ENCODE assay signal across 10 cellular contexts in the genomic region with DNA sequence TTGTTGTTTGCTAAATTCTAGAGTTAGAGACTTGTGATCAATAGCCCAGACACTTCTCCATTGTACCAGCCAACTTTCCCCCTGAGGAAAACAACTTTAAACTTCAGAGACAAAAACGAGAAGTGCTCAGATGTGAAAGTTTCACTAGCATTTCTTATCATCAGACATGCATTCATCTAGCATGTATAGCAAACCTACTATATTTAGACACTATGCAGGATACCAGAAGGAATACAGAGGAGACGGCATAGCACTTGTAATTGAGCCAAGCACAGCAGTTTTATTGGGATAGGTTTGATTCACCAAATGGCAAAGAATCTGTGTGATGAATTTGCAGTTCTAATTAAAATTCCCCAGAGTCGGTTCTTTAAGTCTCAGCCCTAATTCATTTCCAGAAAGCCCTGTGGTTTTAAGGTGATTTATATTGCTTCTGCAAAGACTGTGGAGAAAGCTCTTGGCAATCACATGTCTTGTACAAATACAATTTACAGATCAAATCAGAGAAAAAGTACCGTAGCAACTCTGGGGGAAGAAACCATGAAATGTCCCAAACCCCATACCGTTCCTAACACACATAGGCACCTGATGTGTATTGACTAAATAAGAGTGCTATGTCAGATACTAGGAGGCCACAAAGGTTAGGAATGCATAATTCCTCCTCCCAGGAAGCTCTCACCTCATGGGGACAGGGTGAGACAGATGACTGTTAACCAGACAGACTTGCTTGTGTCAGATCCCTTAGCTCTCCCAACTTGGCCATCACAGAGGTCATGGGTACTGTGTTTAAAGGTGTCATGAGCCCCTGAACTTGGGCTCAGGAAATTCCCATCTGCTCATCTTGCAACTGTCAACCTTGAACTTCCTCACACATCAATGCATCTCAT.
A peak's percentile ranks its signal among the peaks of the same experiment; 100 is the strongest.
DNase-seq lines count a peak whose midpoint lies in the region; ATAC-seq and TF ChIP-seq lines count a peak whose summit lies in the region.
"Had no signal": no experiment of that assay in that cellular context is flagged by ENCODE, and none has a peak within 500 bp of the region (broad histone marks: within the 10 kb centered on the region; RNA-seq: fewer than 3 reads in every experiment).

No MANE protein-coding gene starts in this region.

- H3K4me3 Mint-ChIP-seq in activated CD8-positive, alpha-beta T cell treated with anti-CD3 and anti-CD28 coated beads for 36 hours: no peak overlapping the region
- no peak overlapping the region for H3K4me3 Mint-ChIP-seq in activated CD8-positive, alpha-beta T cell treated with anti-CD3 and anti-CD28 coated beads, Interleukin-2, amount 10 ng/mL, durations not matched to agents 7 days and 5 days
- H3K4me3 Mint-ChIP-seq in stimulated activated effector memory CD8-positive, alpha-beta T cell treated with anti-CD3 and anti-CD28 coated beads, Interleukin-12 subunit alpha, Interleukin-12 subunit beta, amount 100 ng/mL, for 72 hours: no peak overlapping the region
- no peak overlapping the region for H3K4me3 Mint-ChIP-seq in Calu3 (ENCODE audit: low read depth, unreplicated experiment)

- peak overlapping the region; percentile 18 for H3K27ac Mint-ChIP-seq in activated CD8-positive, alpha-beta T cell treated with anti-CD3 and anti-CD28 coated beads for 36 hours
- H3K27ac Mint-ChIP-seq in activated CD8-positive, alpha-beta T cell treated with anti-CD3 and anti-CD28 coated beads, Interleukin-2, amount 10 ng/mL, durations not matched to agents 7 days and 5 days: no peak overlapping the region
- H3K27ac Mint-ChIP-seq in stimulated activated effector memory CD8-positive, alpha-beta T cell treated with anti-CD3 and anti-CD28 coated beads, Interleukin-12 subunit alpha, Interleukin-12 subunit beta, amount 100 ng/mL, for 72 hours: no peak overlapping the region
- no peak overlapping the region for H3K27ac Mint-ChIP-seq in Calu3 (ENCODE audit: unreplicated experiment)

- ATAC-seq in activated CD8-positive, alpha-beta T cell treated with anti-CD3 and anti-CD28 coated beads for 36 hours: peak; percentile 51
- ATAC-seq in activated CD8-positive, alpha-beta T cell treated with anti-CD3 and anti-CD28 coated beads, Interleukin-2, amount 10 ng/mL, durations not matched to agents 7 days and 5 days: no peak
- peak; percentile 74 for ATAC-seq in HG02642 (IDR thresholded peaks at IDR 0.05; ENCODE audit: poor library complexity, unreplicated experiment)
- peak; percentile 78 for ATAC-seq in stimulated activated effector memory CD8-positive, alpha-beta T cell treated with anti-CD3 and anti-CD28 coated beads, Interleukin-12 subunit alpha, Interleukin-12 subunit beta, amount 100 ng/mL, for 72 hours

- H3K36me3 Mint-ChIP-seq in activated CD8-positive, alpha-beta T cell treated with anti-CD3 and anti-CD28 coated beads for 36 hours (ENCODE audit: low read depth): no peaks in the 10 kb centered on the region
- no peaks in the 10 kb centered on the region for H3K36me3 Mint-ChIP-seq in activated CD8-positive, alpha-beta T cell treated with anti-CD3 and anti-CD28 coated beads, Interleukin-2, amount 10 ng/mL, durations not matched to agents 7 days and 5 days (ENCODE audit: low read depth)
- H3K36me3 Mint-ChIP-seq in stimulated activated effector memory CD8-positive, alpha-beta T cell treated with anti-CD3 and anti-CD28 coated beads, Interleukin-12 subunit alpha, Interleukin-12 subunit beta, amount 100 ng/mL, for 72 hours: no peaks in the 10 kb centered on the region
- no peaks in the 10 kb centered on the region for H3K36me3 Mint-ChIP-seq in Calu3 (ENCODE audit: insufficient read depth, unreplicated experiment)

- CTCF ChIA-PET in activated CD8-positive, alpha-beta T cell treated with anti-CD3 and anti-CD28 coated beads for 36 hours (lab: Charles Lee): interaction anchor here (0.9 to 1.0 kb wide), 3 partner anchors 12 to 268 kb away, joined by 3 read pairs; a partner anchor contains a TSS
- CTCF ChIA-PET in activated CD8-positive, alpha-beta T cell treated with anti-CD3 and anti-CD28 coated beads, Interleukin-2, amount 10 ng/mL, durations not matched to agents 7 days and 5 days (lab: Charles Lee): interaction anchor here (1.0 to 2.1 kb wide), 2 partner anchors 9 to 79 kb away, joined by 3 to 6 read pairs; no protein-coding TSS in a partner anchor
- CTCF ChIA-PET in Calu3 (lab: Charles Lee): no interaction called here

- H3K4me1 Mint-ChIP-seq in activated CD8-positive, alpha-beta T cell treated with anti-CD3 and anti-CD28 coated beads for 36 hours (ENCODE audit: low read depth): peaks cover 49% of the 10 kb centered on the region
- peaks cover 44% of the 10 kb centered on the region for H3K4me1 Mint-ChIP-seq in activated CD8-positive, alpha-beta T cell treated with anti-CD3 and anti-CD28 coated beads, Interleukin-2, amount 10 ng/mL, durations not matched to agents 7 days and 5 days (ENCODE audit: low read depth)
- H3K4me1 Mint-ChIP-seq in stimulated activated effector memory CD8-positive, alpha-beta T cell treated with anti-CD3 and anti-CD28 coated beads, Interleukin-12 subunit alpha, Interleukin-12 subunit beta, amount 100 ng/mL, for 72 hours: peaks cover 39% of the 10 kb centered on the region
- peaks cover 8% of the 10 kb centered on the region for H3K4me1 Mint-ChIP-seq in Calu3 (ENCODE audit: low read depth, unreplicated experiment)

- no peaks in the 10 kb centered on the region for H3K9me3 Mint-ChIP-seq in activated CD8-positive, alpha-beta T cell treated with anti-CD3 and anti-CD28 coated beads for 36 hours
- H3K9me3 Mint-ChIP-seq in activated CD8-positive, alpha-beta T cell treated with anti-CD3 and anti-CD28 coated beads, Interleukin-2, amount 10 ng/mL, durations not matched to agents 7 days and 5 days (ENCODE audit: insufficient read depth): no peaks in the 10 kb centered on the region
- no peaks in the 10 kb centered on the region for H3K9me3 Mint-ChIP-seq in stimulated activated effector memory CD8-positive, alpha-beta T cell treated with anti-CD3 and anti-CD28 coated beads, Interleukin-12 subunit alpha, Interleukin-12 subunit beta, amount 100 ng/mL, for 72 hours
- H3K9me3 Mint-ChIP-seq in Calu3 (ENCODE audit: low read depth, unreplicated experiment): no peaks in the 10 kb centered on the region

- no peak for TF ChIP-seq CTCF in activated CD8-positive, alpha-beta T cell treated with anti-CD3 and anti-CD28 coated beads for 36 hours (IDR thresholded peaks at IDR 0.05)
- no peak for TF ChIP-seq CTCF in Calu3 (IDR thresholded peaks at IDR 0.05; ENCODE audit: unreplicated experiment)

- DNase-seq in activated CD8-positive, alpha-beta T cell treated with anti-CD3 and anti-CD28 coated beads for 36 hours: no peak
- DNase-seq in activated CD8-positive, alpha-beta T cell treated with anti-CD3 and anti-CD28 coated beads, Interleukin-2, amount 10 ng/mL, durations not matched to agents 7 days and 5 days: no peak
- DNase-seq in NCI-H69 (lab: John Stamatoyannopoulos, UW) (peak; percentile 4), epidermal melanocyte (ENCODE audit: insufficient read length, low spot score) (no peak), Calu3 (no peak), AG08395 (ENCODE audit: low spot score) (no peak)
- DNase-seq in stimulated activated effector memory CD8-positive, alpha-beta T cell treated with anti-CD3 and anti-CD28 coated beads, Interleukin-12 subunit alpha, Interleukin-12 subunit beta, amount 100 ng/mL, for 72 hours (ENCODE audit: low spot score in 2 of 2): peak in 1 of 2 donors; percentile 55
- DNase-seq: NCI-H187; stimulated activated CD4-positive, alpha-beta T cell treated with anti-CD3 and anti-CD28 coated beads, Interleukin-12 subunit alpha, Interleukin-12 subunit beta, amount 100 ng/mL, for 4 hours had no signal

- intact Hi-C loops in activated CD8-positive, alpha-beta T cell treated with anti-CD3 and anti-CD28 coated beads for 36 hours (cut with micrococcal nuclease): loop anchor here (5.0 kb wide), 1 partner anchor 73 kb away; no protein-coding TSS in a partner anchor
- intact Hi-C loops in Calu3 (cut with micrococcal nuclease; ENCODE audit: unreplicated experiment): no loop called here

- H3K27me3 Mint-ChIP-seq in activated CD8-positive, alpha-beta T cell treated with anti-CD3 and anti-CD28 coated beads for 36 hours: no peaks in the 10 kb centered on the region
- H3K27me3 Mint-ChIP-seq in activated CD8-positive, alpha-beta T cell treated with anti-CD3 and anti-CD28 coated beads, Interleukin-2, amount 10 ng/mL, durations not matched to agents 7 days and 5 days (ENCODE audit: low read depth): no peaks in the 10 kb centered on the region
- H3K27me3 Mint-ChIP-seq in Calu3 (ENCODE audit: unreplicated experiment): no peaks in the 10 kb centered on the region

- POLR2A ChIA-PET in activated CD8-positive, alpha-beta T cell treated with anti-CD3 and anti-CD28 coated beads for 36 hours (lab: Charles Lee): interaction anchor here (0.6 to 1.7 kb wide), 4 partner anchors 10 to 1511 kb away, joined by 3 to 5 read pairs (median 3); no protein-coding TSS in a partner anchor
- POLR2A ChIA-PET in activated CD8-positive, alpha-beta T cell treated with anti-CD3 and anti-CD28 coated beads, Interleukin-2, amount 10 ng/mL, durations not matched to agents 7 days and 5 days (lab: Charles Lee): no interaction called here

- BruUV-seq in Calu3 (replicated peaks; lab: Mats Ljungman, UMichigan): no TSS peak
